1 cellular context compared by ENCODE assay signal in genomic region chr19:11970174-11970573, GRCh38.
TF ChIP-seq lines count a peak whose summit lies in the region.

No MANE protein-coding gene starts in this region.

TF ChIP-seq in GM12878, 131 proteins besides CTCF, POLR2A, EP300 and RAD21 (continued from another document):
- TF ChIP-seq RUNX3 (IDR thresholded peaks at IDR 0.05; ENCODE audit: low read length): peak; percentile 31; the same call in 1 of the 2 replicates
- peak; percentile 45; the same call in 1 of the 2 replicates for TF ChIP-seq SPI1 (IDR thresholded peaks at IDR 0.05; ENCODE audit: borderline replicate concordance, insufficient read depth, low read depth, low read length)
- TF ChIP-seq PAX8 (IDR thresholded peaks at IDR 0.05): no peak
- no peak for TF ChIP-seq POU2F2 (IDR thresholded peaks at IDR 0.05; ENCODE audit: borderline replicate concordance, low read depth, low read length)
